1 cellular context compared by ENCODE assay signal in the genomic region with DNA sequence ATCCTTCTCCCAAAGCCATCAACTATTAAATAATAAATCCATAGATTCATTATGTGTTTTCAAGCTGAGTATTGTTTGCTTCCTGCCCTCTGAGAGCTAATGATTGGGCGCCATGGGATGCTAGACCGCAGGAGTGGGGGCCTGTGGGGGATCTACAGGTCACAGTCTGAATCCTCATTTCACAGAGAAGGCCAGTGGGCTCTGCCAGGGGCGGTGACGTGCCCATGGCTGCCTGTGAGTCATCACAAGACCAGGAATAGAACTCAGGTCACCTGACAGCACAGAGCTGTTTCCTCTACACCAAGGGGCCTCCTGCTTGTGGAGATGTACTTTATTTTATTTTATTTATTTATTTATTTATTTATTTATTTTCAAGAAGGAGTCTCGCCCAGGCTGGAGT.
TF ChIP-seq lines count a peak whose summit lies in the region.

No MANE protein-coding gene starts in this region.

TF ChIP-seq in HepG2, 621 proteins besides CTCF, POLR2A, EP300 and RAD21 (continued from another document):
- TF ChIP-seq, protein P1, sequence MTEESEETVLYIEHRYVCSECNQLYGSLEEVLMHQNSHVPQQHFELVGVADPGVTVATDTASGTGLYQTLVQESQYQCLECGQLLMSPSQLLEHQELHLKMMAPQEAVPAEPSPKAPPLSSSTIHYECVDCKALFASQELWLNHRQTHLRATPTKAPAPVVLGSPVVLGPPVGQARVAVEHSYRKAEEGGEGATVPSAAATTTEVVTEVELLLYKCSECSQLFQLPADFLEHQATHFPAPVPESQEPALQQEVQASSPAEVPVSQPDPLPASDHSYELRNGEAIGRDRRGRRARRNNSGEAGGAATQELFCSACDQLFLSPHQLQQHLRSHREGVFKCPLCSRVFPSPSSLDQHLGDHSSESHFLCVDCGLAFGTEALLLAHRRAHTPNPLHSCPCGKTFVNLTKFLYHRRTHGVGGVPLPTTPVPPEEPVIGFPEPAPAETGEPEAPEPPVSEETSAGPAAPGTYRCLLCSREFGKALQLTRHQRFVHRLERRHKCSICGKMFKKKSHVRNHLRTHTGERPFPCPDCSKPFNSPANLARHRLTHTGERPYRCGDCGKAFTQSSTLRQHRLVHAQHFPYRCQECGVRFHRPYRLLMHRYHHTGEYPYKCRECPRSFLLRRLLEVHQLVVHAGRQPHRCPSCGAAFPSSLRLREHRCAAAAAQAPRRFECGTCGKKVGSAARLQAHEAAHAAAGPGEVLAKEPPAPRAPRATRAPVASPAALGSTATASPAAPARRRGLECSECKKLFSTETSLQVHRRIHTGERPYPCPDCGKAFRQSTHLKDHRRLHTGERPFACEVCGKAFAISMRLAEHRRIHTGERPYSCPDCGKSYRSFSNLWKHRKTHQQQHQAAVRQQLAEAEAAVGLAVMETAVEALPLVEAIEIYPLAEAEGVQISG (CRISPR knock-in tag; IDR thresholded peaks at IDR 0.05) = no peak
- TF ChIP-seq NFKB2 (CRISPR knock-in tag; IDR thresholded peaks at IDR 0.05; ENCODE audit: borderline replicate concordance) (no peak), NBN (conservative IDR thresholded peaks at IDR 0.05) (no peak)
TF ChIP-seq in HepG2: peak in this region for 14.
